14 cellular contexts compared by ENCODE assay signal in the genomic region with DNA sequence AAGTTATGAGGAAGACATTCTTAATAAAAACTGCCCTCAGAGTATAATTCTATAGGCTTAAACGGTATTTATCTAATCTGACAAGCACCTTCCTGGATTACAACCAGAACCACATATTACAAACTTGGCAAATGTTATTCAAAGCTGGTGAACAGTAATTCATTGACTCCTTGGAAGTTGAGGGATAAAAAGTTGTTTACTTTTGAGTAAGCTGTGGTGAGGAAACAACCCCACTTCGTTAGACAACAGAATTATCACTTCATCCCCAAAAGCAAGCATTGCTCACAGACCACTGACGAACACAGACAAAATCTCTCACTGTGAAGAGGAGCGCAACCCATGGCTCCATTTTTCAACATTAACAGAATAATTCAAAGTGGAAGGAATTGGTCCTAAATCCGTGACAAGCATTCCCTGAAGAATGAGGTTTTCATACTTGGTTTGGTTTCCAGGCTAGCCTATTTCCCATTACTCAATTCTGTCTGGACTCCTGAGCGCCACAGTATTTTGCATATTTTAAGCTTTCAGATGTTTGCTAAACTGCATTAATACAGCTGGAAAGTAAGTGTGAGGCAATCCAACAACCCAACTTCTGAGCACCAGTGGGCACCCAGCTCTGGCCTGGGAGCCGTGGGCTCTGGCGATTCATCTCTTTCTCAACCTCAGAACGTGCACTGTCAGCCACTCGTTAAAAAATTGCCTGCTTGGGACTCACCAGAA. TPM values are rescaled to one million over a fixed set of nuclear protein-coding genes. Genes with fewer than 3 reads are reported as not detected.
DNase-seq lines count a peak whose midpoint lies in the region; ATAC-seq and TF ChIP-seq lines count a peak whose summit lies in the region.
"Had no signal": no experiment of that assay in that cellular context is flagged by ENCODE, and none has a peak within 500 bp of the region (broad histone marks: within the 10 kb centered on the region; RNA-seq: fewer than 3 reads in every experiment).

No MANE protein-coding gene starts in this region.

- no peaks in the 10 kb centered on the region for H3K27me3 Mint-ChIP-seq in activated CD4-positive, alpha-beta memory T cell treated with anti-CD3 and anti-CD28 coated beads for 36 hours

- peaks cover 83% of the 10 kb centered on the region for H3K4me1 Mint-ChIP-seq in activated CD4-positive, alpha-beta memory T cell treated with anti-CD3 and anti-CD28 coated beads for 36 hours (ENCODE audit: low read depth)

- H3K79me2 ChIP-seq in hepatocyte = peaks cover 41% of the 10 kb centered on the region

- intact Hi-C loops in activated CD4-positive, alpha-beta memory T cell treated with anti-CD3 and anti-CD28 coated beads for 36 hours (cut with micrococcal nuclease) = no loop called here

- peaks cover 13% of the 10 kb centered on the region for H3K36me3 Mint-ChIP-seq in activated CD4-positive, alpha-beta memory T cell treated with anti-CD3 and anti-CD28 coated beads for 36 hours

- H3K27me3 ChIP-seq in AG04450 (ENCODE audit: control insufficient read depth, insufficient read depth, low read length) (no peaks in the 10 kb centered on the region), GM06990 (replicated peaks; ENCODE audit: control insufficient read depth, insufficient read depth, low read length) (no peaks in the 10 kb centered on the region), gastroesophageal sphincter (no peaks in the 10 kb centered on the region), hepatocyte (no peaks in the 10 kb centered on the region)
- H3K27me3 ChIP-seq: adrenal gland, heart left ventricle had no signal

- ATAC-seq in gastroesophageal sphincter (peak; percentile 19), HG03521 (IDR thresholded peaks at IDR 0.05; ENCODE audit: unreplicated experiment) (no peak)

- H2AFZ ChIP-seq in hepatocyte = no peak overlapping the region

- no peaks in the 10 kb centered on the region for H4K20me1 ChIP-seq in hepatocyte (ENCODE audit: insufficient read depth, poor library complexity, severe bottlenecking)

- H3K36me3 ChIP-seq in GM06990 (ENCODE audit: control insufficient read depth, insufficient read depth, low read length) = no peaks in the 10 kb centered on the region
- no peaks in the 10 kb centered on the region for H3K36me3 ChIP-seq in gastroesophageal sphincter
- no peaks in the 10 kb centered on the region for H3K36me3 ChIP-seq in hepatocyte (replicated peaks; ENCODE audit: insufficient read depth, low read depth)
- H3K36me3 ChIP-seq: adrenal gland, heart left ventricle had no signal

- CTCF ChIA-PET in AG04450 (lab: Charles Lee) = interaction anchor here (0.7 to 3.5 kb wide), 6 partner anchors 11 to 354 kb away, joined by 3 to 22 read pairs (median 3); no protein-coding TSS in a partner anchor
- CTCF ChIA-PET in activated CD4-positive, alpha-beta memory T cell treated with anti-CD3 and anti-CD28 coated beads for 36 hours (lab: Charles Lee) = interaction anchor here (0.6 to 2.1 kb wide), 6 partner anchors 12 to 348 kb away, joined by 3 to 11 read pairs (median 4); no protein-coding TSS in a partner anchor

- no peak overlapping the region for H3K4me3 ChIP-seq in AG04450 (ENCODE audit: low read depth, low read length)
- peak overlapping the region; percentile 53 for H3K4me3 ChIP-seq in GM06990 (replicated peaks; ENCODE audit: low read depth, low read length)
- H3K4me3 ChIP-seq in gastroesophageal sphincter = no peak overlapping the region
- H3K4me3 ChIP-seq in hepatocyte = no peak overlapping the region
- H3K4me3 ChIP-seq: adrenal gland, heart left ventricle had no signal

- H3K9me3 ChIP-seq in AG04450 (ENCODE audit: control insufficient read depth, insufficient read depth, low read length) (no peaks in the 10 kb centered on the region), gastroesophageal sphincter (no peaks in the 10 kb centered on the region), hepatocyte (ENCODE audit: low read depth) (no peaks in the 10 kb centered on the region)
- H3K9me3 ChIP-seq: adrenal gland, heart left ventricle had no signal

- peak overlapping the region; percentile 11 for H3K27ac ChIP-seq in AG04450 (ENCODE audit: low read depth, low read length)
- no peak overlapping the region for H3K27ac ChIP-seq in gastroesophageal sphincter
- no peak overlapping the region for H3K27ac ChIP-seq in hepatocyte
- H3K27ac ChIP-seq: adrenal gland, C4-2B had no signal

- WGBS in gastroesophageal sphincter (ENCODE audit: low coverage in 1 of 2), 2 donors = 55 to 58% methylated on average over 7 to 10 of the region's 10 CpGs
- WGBS in hepatocyte (ENCODE audit: low lambda C conversion rate, missing lambda C conversion rate) = 75% methylated on average over 10 of the region's 10 CpGs

- POLR2A ChIA-PET in AG04450 (lab: Yijun Ruan, JAX) = interaction anchor here (0.7 to 1.0 kb wide), 2 partner anchors 13 to 39 kb away, joined by 3 to 5 read pairs; no protein-coding TSS in a partner anchor
- POLR2A ChIA-PET in activated CD4-positive, alpha-beta memory T cell treated with anti-CD3 and anti-CD28 coated beads for 36 hours (lab: Charles Lee) = interaction anchor here (1.1 to 2.2 kb wide), 6 partner anchors 12 to 229 kb away, joined by 3 to 19 read pairs (median 6); partner anchors contain the start of gene LRIG1

- peaks cover 8 to 97% (median 14%) of the 10 kb centered on the region in 3 donors for H3K4me1 ChIP-seq in gastroesophageal sphincter
- peaks cover 16% of the 10 kb centered on the region for H3K4me1 ChIP-seq in hepatocyte (ENCODE audit: insufficient read depth)
- H3K4me1 ChIP-seq: adrenal gland had no signal

- no peak for TF ChIP-seq CTCF in AG04450 (IDR thresholded peaks at IDR 0.05; ENCODE audit: low read depth, low read length)
- no peak for TF ChIP-seq CTCF in GM06990 (IDR thresholded peaks at IDR 0.05; ENCODE audit: insufficient read depth, low read length, poor library complexity, severe bottlenecking)
- no peak for TF ChIP-seq CTCF in gastroesophageal sphincter (IDR thresholded peaks at IDR 0.05)
- TF ChIP-seq CTCF in hepatocyte (IDR thresholded peaks at IDR 0.05; ENCODE audit: poor library complexity) = no peak

- DNase-seq in AG04450 (ENCODE audit: low read depth, low spot score) (no peak), GM06990 (ENCODE audit: extremely low read depth, insufficient read length) (no peak), GM19240 (ENCODE audit: insufficient read length, low spot score) (no peak), hepatocyte (ENCODE audit: low spot score) (no peak), NCI-H1436 treated with DMSO at 0.1 percent for 48 hours (lab: John Stamatoyannopoulos, UW) (no peak)
- no peak for DNase-seq in activated CD4-positive, alpha-beta memory T cell treated with anti-CD3 and anti-CD28 coated beads for 36 hours
- DNase-seq: adrenal gland; effector CD8-positive, alpha-beta T cell; heart left ventricle; NCI-H2107; stimulated activated CD4-positive, alpha-beta T cell treated with anti-CD3 and anti-CD28 coated beads, Interleukin-12 subunit alpha, Interleukin-12 subunit beta, amount 100 ng/mL, for 4 hours had no signal

- H3K4me2 ChIP-seq in hepatocyte = no peak overlapping the region

- no peaks in the 10 kb centered on the region for H3K9me2 ChIP-seq in hepatocyte (replicated peaks; ENCODE audit: insufficient read depth)

- no peaks in the 10 kb centered on the region for H3K9me3 Mint-ChIP-seq in activated CD4-positive, alpha-beta memory T cell treated with anti-CD3 and anti-CD28 coated beads for 36 hours

- TF ChIP-seq POLR2A in gastroesophageal sphincter (IDR thresholded peaks at IDR 0.05) = no peak

- TF ChIP-seq EP300 in gastroesophageal sphincter (IDR thresholded peaks at IDR 0.05) = no peak

- H3K4me3 Mint-ChIP-seq in activated CD4-positive, alpha-beta memory T cell treated with anti-CD3 and anti-CD28 coated beads for 36 hours = peak overlapping the region; percentile 39

- H3K27ac Mint-ChIP-seq in activated CD4-positive, alpha-beta memory T cell treated with anti-CD3 and anti-CD28 coated beads for 36 hours = no peak overlapping the region

RNA-seq across cellular contexts. Expression of gene LRIG1, which starts 32.6 kb away (rescaled TPM):
- polyA plus RNA-seq in AG04450 (2011; rRNA removed) (68.3 and 94.3 TPM in 2 replicates), hepatocyte (8.2 and 8.7 TPM in 2 replicates)
- 108 and 164 TPM in 2 replicates for polyA minus RNA-seq in AG04450 (2011; rRNA and poly(A)+ RNA removed)
- 10 to 100 TPM; 35.3 to 40.4 TPM for total RNA-seq in activated CD4-positive, alpha-beta memory T cell treated with anti-CD3 and anti-CD28 coated beads for 36 hours
- total RNA-seq in gastroesophageal sphincter (100 to 1,000 TPM; 104 to 217 (median 157) TPM), hepatocyte (12.5 and 13.3 TPM in 2 replicates)
